In genomic region chr11:114108501-114109205, GRCh38 we compare ENCODE assay signal across 19 cellular contexts. TPM values are rescaled to one million over a fixed set of nuclear protein-coding genes. Genes with fewer than 3 reads are reported as not detected.
DNase-seq lines count a peak whose midpoint lies in the region; ATAC-seq and TF ChIP-seq lines count a peak whose summit lies in the region.
"Had no signal": no experiment of that assay in that cellular context is flagged by ENCODE, and none has a peak within 500 bp of the region (broad histone marks: within the 10 kb centered on the region; RNA-seq: fewer than 3 reads in every experiment).

No MANE protein-coding gene starts in this region.

- H3K18ac ChIP-seq in mesenchymal stem cell (ENCODE audit: low read depth in 1 of 2, low read length in 2 of 2): peak overlapping the region; percentile 10 to 80

- no peak overlapping the region for H2AFZ ChIP-seq in mesenchymal stem cell (ENCODE audit: low read depth, low read length)

- ATAC-seq in HG02981 (IDR thresholded peaks at IDR 0.05; ENCODE audit: unreplicated experiment) (no peak), HG02759 (IDR thresholded peaks at IDR 0.05; ENCODE audit: unreplicated experiment) (no peak)
- ATAC-seq: HCT116 had no signal

- H3K27ac ChIP-seq in C4-2B (peak overlapping the region; percentile 83), angular gyrus (ENCODE audit: low read depth, low read length) (peak overlapping the region; percentile 2), mesenchymal stem cell (ENCODE audit: low read length, poor library complexity, severe bottlenecking) (no peak overlapping the region), stomach (peak overlapping the region in 3 of 5 donors; percentile 53 to 74 (median 69))
- H3K27ac ChIP-seq: brain microvascular endothelial cell, colonic mucosa had no signal

- H3K4me2 ChIP-seq in mesenchymal stem cell (ENCODE audit: low read length, poor library complexity, severe bottlenecking): no peak overlapping the region

- peak overlapping the region in 1 of 2 experiments; percentile 68 for H3K4ac ChIP-seq in mesenchymal stem cell (ENCODE audit: low read depth in 1 of 2, low read length in 2 of 2)

- peaks cover 30 to 65% of the 10 kb centered on the region in 2 experiments for H3K27me3 ChIP-seq in mesenchymal stem cell (ENCODE audit: control insufficient read depth in 1 of 2, insufficient read depth in 1 of 2, low read length in 2 of 2)
- no peaks in the 10 kb centered on the region for H3K27me3 ChIP-seq in stomach
- H3K27me3 ChIP-seq: colonic mucosa had no signal

- intact Hi-C loops in stomach (cut with DNase I; ENCODE audit: low total_unique reads): no loop called here

- H3K23ac ChIP-seq in mesenchymal stem cell (ENCODE audit: low read length in 2 of 2): no peak overlapping the region

- peak overlapping the region in 1 of 2 experiments; percentile 42 for H3K14ac ChIP-seq in mesenchymal stem cell (ENCODE audit: low read length in 2 of 2)

- TF ChIP-seq CTCF in C4-2B (conservative IDR thresholded peaks at IDR 0.05) (no peak), stomach (IDR thresholded peaks at IDR 0.05) (no peak)

- no peak overlapping the region for H2BK5ac ChIP-seq in mesenchymal stem cell (ENCODE audit: low read depth, low read length, poor library complexity, severe bottlenecking)

- no peaks in the 10 kb centered on the region for H3K36me3 ChIP-seq in mesenchymal stem cell (ENCODE audit: control insufficient read depth in 1 of 2, insufficient read depth in 2 of 2, low read depth in 1 of 2, low read length in 2 of 2)
- peaks cover 0 to 41% (median 14%) of the 10 kb centered on the region in 4 donors for H3K36me3 ChIP-seq in stomach
- H3K36me3 ChIP-seq: brain microvascular endothelial cell, colonic mucosa had no signal

- DNase-seq in mesenchymal stem cell (no peak), stomach (no peak), EL (no peak), activated T-cell treated with anti-CD3 and anti-CD28 coated beads for 4 hours (no peak)
- DNase-seq: activated CD4-positive, alpha-beta T cell treated with anti-CD3 and anti-CD28 coated beads, Interleukin-2, amount 10 ng/mL, durations not matched to agents 7 days and 5 days; brain microvascular endothelial cell; CD4-positive, CD25-positive, alpha-beta regulatory T cell; colonic mucosa; head of caudate nucleus; Karpas-422; NCI-H187; NCI-H69; stimulated activated CD4-positive, alpha-beta T cell treated with anti-CD3 and anti-CD28 coated beads, Interleukin-4, amount 100 ng/mL, for 4 hours had no signal

- TF ChIP-seq EP300 in stomach (IDR thresholded peaks at IDR 0.05): no peak

- peak overlapping the region; percentile 9 to 88 for H2BK12ac ChIP-seq in mesenchymal stem cell (ENCODE audit: low read length in 2 of 2)

- no peak overlapping the region for H3K9ac ChIP-seq in mesenchymal stem cell (ENCODE audit: low read length)

- H3K4me3 ChIP-seq in mesenchymal stem cell (ENCODE audit: insufficient read depth in 1 of 2, low read depth in 1 of 2, low read length in 2 of 2) (no peak overlapping the region), stomach (peak overlapping the region in 1 of 4 donors; percentile 23)
- H3K4me3 ChIP-seq: colonic mucosa had no signal

- H4K91ac ChIP-seq in mesenchymal stem cell (ENCODE audit: low read length): no peak overlapping the region

- no peak overlapping the region for H2AK5ac ChIP-seq in mesenchymal stem cell (ENCODE audit: low read length, severe bottlenecking)

- no peaks in the 10 kb centered on the region for H3K4me1 ChIP-seq in mesenchymal stem cell (ENCODE audit: control insufficient read depth, insufficient read depth, low read depth, low read length)
- H3K4me1 ChIP-seq in stomach: peaks cover 42 to 100% (median 90%) of the 10 kb centered on the region in 4 donors
- H3K4me1 ChIP-seq: colonic mucosa had no signal

- H4K8ac ChIP-seq in mesenchymal stem cell (ENCODE audit: low read length): no peak overlapping the region

- WGBS in mesenchymal stem cell: 98% methylated on average over 10 of the region's 10 CpGs
- 88 to 95% (median 92%) methylated on average over 10 of the region's 10 CpGs for WGBS in stomach, 5 donors

- no peaks in the 10 kb centered on the region for H3K9me3 ChIP-seq in mesenchymal stem cell (ENCODE audit: control insufficient read depth, low read length)
- no peaks in the 10 kb centered on the region for H3K9me3 ChIP-seq in stomach
- H3K9me3 ChIP-seq: colonic mucosa had no signal

- no peaks in the 10 kb centered on the region for H3K79me1 ChIP-seq in mesenchymal stem cell (replicated peaks; ENCODE audit: low read length, poor library complexity, severe bottlenecking)

- TF ChIP-seq POLR2A in stomach (IDR thresholded peaks at IDR 0.05): no peak

- H2BK15ac ChIP-seq in mesenchymal stem cell (ENCODE audit: low read depth, poor library complexity, severe bottlenecking): peak overlapping the region; percentile 54

- H2BK120ac ChIP-seq in mesenchymal stem cell (ENCODE audit: low read depth, low read length): no peak overlapping the region

RNA-seq across cellular contexts. Expression of gene ZBTB16, which starts 49.1 kb away (rescaled TPM):
- 2.4 TPM for polyA plus RNA-seq in mesenchymal stem cell (2013, experiment 1 of 2)
- polyA plus RNA-seq in mesenchymal stem cell (2013, experiment 2 of 2): 2.1 TPM
- 100 to 1,000 TPM in 3 of 5 donors, 10 to 100 TPM in 2; 30.1 to 318 (median 137) TPM for total RNA-seq in stomach
- 10 to 100 TPM in 2 of 3 donors, 1 to 10 TPM in 1; 7.9 to 22.5 (median 19.1) TPM for polyA plus RNA-seq in stomach
- total RNA-seq: RPMI7951 had no signal
